2 cellular contexts compared by ENCODE assay signal in genomic region chr18:49764032-49764431, GRCh38.
TF ChIP-seq lines count a peak whose summit lies in the region.

No MANE protein-coding gene starts in this region.

TF ChIP-seq in SK-N-SH treated with all-trans-retinoic acid at 6 μM for 48 hours, 23 proteins besides CTCF, POLR2A, EP300 and RAD21 (continued from another document):
- TF ChIP-seq PPARA (CRISPR knock-in tag; IDR thresholded peaks at IDR 0.05; ENCODE audit: borderline replicate concordance) (no peak), ZNF8 (CRISPR knock-in tag; IDR thresholded peaks at IDR 0.05) (no peak), ISL1 (CRISPR knock-in tag; IDR thresholded peaks at IDR 0.05) (no peak), ESRRG (CRISPR knock-in tag; IDR thresholded peaks at IDR 0.05) (no peak), RARB (CRISPR knock-in tag; IDR thresholded peaks at IDR 0.05) (no peak), POU6F1 (CRISPR knock-in tag; IDR thresholded peaks at IDR 0.05; ENCODE audit: borderline replicate concordance, low read depth) (no peak), ZNF565 (CRISPR knock-in tag; conservative IDR thresholded peaks at IDR 0.05; ENCODE audit: low read depth) (no peak), TSHZ2 (CRISPR knock-in tag; IDR thresholded peaks at IDR 0.05) (no peak), ARNTL (CRISPR knock-in tag; IDR thresholded peaks at IDR 0.05; ENCODE audit: borderline replicate concordance, low read depth) (no peak), GLIS3 (CRISPR knock-in tag; IDR thresholded peaks at IDR 0.05) (no peak), BACH2 (CRISPR knock-in tag; IDR thresholded peaks at IDR 0.05; ENCODE audit: borderline replicate concordance) (no peak), CREB5 (CRISPR knock-in tag; IDR thresholded peaks at IDR 0.05; ENCODE audit: low read depth) (no peak)
TF ChIP-seq in SK-N-SH treated with all-trans-retinoic acid at 6 μM for 48 hours: peak in this region for 0.

TF ChIP-seq in endothelial cell of umbilical vein, 7 proteins besides CTCF, POLR2A, EP300 and RAD21:
- TF ChIP-seq GATA2 (IDR thresholded peaks at IDR 0.05; ENCODE audit: insufficient read depth, insufficient read length, low read depth, low read length) (no peak), MAX (IDR thresholded peaks at IDR 0.05; ENCODE audit: insufficient read depth, insufficient read length) (no peak), EZH2 (IDR thresholded peaks at IDR 0.05; ENCODE audit: borderline replicate concordance, low read depth, low read length, severe bottlenecking) (no peak), JUN (IDR thresholded peaks at IDR 0.05; ENCODE audit: borderline replicate concordance, insufficient read depth, insufficient read length, low read depth) (no peak), MYC (IDR thresholded peaks at IDR 0.05; ENCODE audit: low read depth, low read length) (no peak), POLR2AphosphoS5 (IDR thresholded peaks at IDR 0.05; ENCODE audit: insufficient read depth, low read depth, low read length) (no peak), FOS (IDR thresholded peaks at IDR 0.05; ENCODE audit: borderline replicate concordance, insufficient read depth, low read length) (no peak)
